In the genomic region with DNA sequence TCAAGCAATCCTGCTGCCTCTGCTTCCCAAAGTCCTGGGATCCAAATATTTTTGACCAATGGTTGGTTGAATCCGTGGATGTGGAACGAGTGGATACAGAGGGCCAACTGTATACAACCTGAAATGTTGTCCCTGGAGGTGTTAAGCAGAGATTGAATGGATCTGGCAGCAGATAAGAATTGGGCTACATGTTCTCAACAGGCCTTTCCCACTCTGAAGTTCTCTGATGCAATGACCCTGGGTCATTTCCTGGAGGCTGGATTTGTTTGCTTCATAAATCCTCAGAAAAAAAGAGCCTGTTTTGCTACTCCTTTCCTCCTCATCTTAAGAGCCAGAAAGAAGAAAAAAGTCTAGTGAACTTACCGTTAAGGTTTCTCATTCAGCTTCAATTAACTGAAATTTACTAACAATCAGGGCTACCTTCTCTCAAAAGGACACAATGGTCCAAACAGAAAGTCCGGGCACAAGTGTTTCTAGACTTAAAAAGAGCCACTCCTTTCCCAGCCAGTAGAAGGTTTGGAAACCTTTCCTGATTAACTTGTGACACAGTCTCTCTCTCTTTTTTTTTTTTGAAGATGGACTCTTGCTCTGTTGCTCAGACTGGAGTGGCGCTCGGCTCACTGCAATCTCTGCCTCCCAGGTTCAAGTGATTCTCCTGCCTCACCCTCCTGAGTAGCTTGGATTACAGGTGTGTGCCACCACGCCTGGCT, we compare ENCODE assay signal across 10 cellular contexts. TPM values are rescaled to one million over a fixed set of nuclear protein-coding genes. Genes with fewer than 3 reads are reported as not detected.
DNase-seq lines count a peak whose midpoint lies in the region; ATAC-seq, FAIRE-seq and TF ChIP-seq lines count a peak whose summit lies in the region.
"Had no signal": no experiment of that assay in that cellular context is flagged by ENCODE, and none has a peak within 500 bp of the region (broad histone marks: within the 10 kb centered on the region; RNA-seq: fewer than 3 reads in every experiment).

No MANE protein-coding gene starts in this region.

- peak in 2 of 8 donors; percentile 34 to 41 for ATAC-seq in heart right ventricle
- no peak for ATAC-seq in left ventricle myocardium superior
- ATAC-seq in upper lobe of left lung (ENCODE audit: low FRiP score in 2 of 2): peak in 1 of 2 donors; percentile 39
- no peak for ATAC-seq in HG03095 (IDR thresholded peaks at IDR 0.05; ENCODE audit: unreplicated experiment)
- no peak for ATAC-seq in GM21367 (IDR thresholded peaks at IDR 0.05; ENCODE audit: unreplicated experiment)

- 73 to 83% methylated on average over 7 of the region's 7 CpGs for WGBS in heart right ventricle, 2 donors
- 56 to 67% methylated on average over 7 of the region's 7 CpGs for WGBS in upper lobe of left lung, 2 donors

- TF ChIP-seq POLR2A in upper lobe of left lung (IDR thresholded peaks at IDR 0.05): no peak

- peak in 1 of 4 donors; percentile 72 for TF ChIP-seq EP300 in upper lobe of left lung (IDR thresholded peaks at IDR 0.05)

- H3K9ac ChIP-seq in astrocyte (ENCODE audit: low read length): no peak overlapping the region

- H3K27me3 ChIP-seq in heart right ventricle (no peaks in the 10 kb centered on the region), astrocyte (ENCODE audit: insufficient read depth, low read length) (no peaks in the 10 kb centered on the region), upper lobe of left lung (no peaks in the 10 kb centered on the region)
- H3K27me3 ChIP-seq: BE2C had no signal

- DNase-seq in heart right ventricle (no peak), left ventricle myocardium superior (no peak), astrocyte (ENCODE audit: low read depth) (no peak), left kidney (ENCODE audit: low read depth, low spot score) (peak; percentile 68), upper lobe of left lung (peak in 1 of 2 donors; percentile 64), SKM-1 (lab: John Stamatoyannopoulos, UW; ENCODE audit: unreplicated experiment) (no peak)
- DNase-seq: BE2C, NCI-H1436 had no signal

- H3K4me1 ChIP-seq in heart right ventricle: peaks cover 3 to 93% (median 75%) of the 10 kb centered on the region in 9 donors
- peaks cover 12% of the 10 kb centered on the region for H3K4me1 ChIP-seq in astrocyte (ENCODE audit: insufficient read depth, low read length)
- peaks cover 57 to 83% (median 67%) of the 10 kb centered on the region in 4 donors for H3K4me1 ChIP-seq in upper lobe of left lung
- H3K4me1 ChIP-seq: BE2C had no signal

- H3K79me2 ChIP-seq in astrocyte (ENCODE audit: insufficient read depth, low read length): peaks cover 8% of the 10 kb centered on the region

- no peak overlapping the region for H3K4me3 Mint-ChIP-seq in astrocyte (ENCODE audit: unreplicated experiment)

- H4K20me1 ChIP-seq in astrocyte (ENCODE audit: insufficient read depth, low read length): peaks cover 11% of the 10 kb centered on the region

- H3K27ac ChIP-seq in heart right ventricle (peak overlapping the region in 6 of 10 donors; percentile 11 to 84 (median 44)), astrocyte (ENCODE audit: low read depth, low read length) (no peak overlapping the region), upper lobe of left lung (peak overlapping the region; percentile 71 to 88 (median 78))

- no peaks in the 10 kb centered on the region for H3K9me3 Mint-ChIP-seq in astrocyte (ENCODE audit: unreplicated experiment)

- H3K27me3 Mint-ChIP-seq in astrocyte (ENCODE audit: low read depth, unreplicated experiment): no peaks in the 10 kb centered on the region

- peak overlapping the region; percentile 66 for H3K27ac Mint-ChIP-seq in astrocyte (ENCODE audit: unreplicated experiment)

- no peaks in the 10 kb centered on the region for H3K36me3 ChIP-seq in heart right ventricle
- no peaks in the 10 kb centered on the region for H3K36me3 ChIP-seq in astrocyte (ENCODE audit: insufficient read depth, low read length)
- no peaks in the 10 kb centered on the region for H3K36me3 ChIP-seq in upper lobe of left lung
- H3K36me3 ChIP-seq: BE2C had no signal

- H3K4me2 ChIP-seq in astrocyte (ENCODE audit: low read length): no peak overlapping the region

- no peak overlapping the region for H2AFZ ChIP-seq in astrocyte (ENCODE audit: low read depth, low read length)

- no peaks in the 10 kb centered on the region for H3K36me3 Mint-ChIP-seq in astrocyte (ENCODE audit: low read depth, unreplicated experiment)

- H3K4me1 Mint-ChIP-seq in astrocyte (ENCODE audit: low read depth, unreplicated experiment): peaks cover 21% of the 10 kb centered on the region

- no peak for FAIRE-seq in astrocyte (lab: Jason Lieb, UNC)

- H3K9me3 ChIP-seq in heart right ventricle (no peaks in the 10 kb centered on the region), astrocyte (ENCODE audit: insufficient read depth, low read depth, low read length) (no peaks in the 10 kb centered on the region), upper lobe of left lung (no peaks in the 10 kb centered on the region)
- H3K9me3 ChIP-seq: BE2C had no signal

- no peak for TF ChIP-seq CTCF in heart right ventricle (IDR thresholded peaks at IDR 0.05)
- TF ChIP-seq CTCF in astrocyte (IDR thresholded peaks at IDR 0.05; ENCODE audit: insufficient read depth, low read depth, low read length): no peak
- TF ChIP-seq CTCF in upper lobe of left lung (IDR thresholded peaks at IDR 0.05): no peak

- no peak overlapping the region for H3K4me3 ChIP-seq in heart right ventricle
- no peak overlapping the region for H3K4me3 ChIP-seq in astrocyte (ENCODE audit: insufficient read depth, low read depth, low read length)
- no peak overlapping the region for H3K4me3 ChIP-seq in upper lobe of left lung

- intact Hi-C loops in heart right ventricle (cut with DNase I) (loop anchor here in 3 of 10 donors (5.0 kb wide), 2 partner anchors 38 to 43 kb away; no protein-coding TSS in a partner anchor), left ventricle myocardium superior (cut with micrococcal nuclease) (no loop called here)

RNA-seq across cellular contexts. Expression of a gene that starts 6.5 kb away (rescaled TPM):
- total RNA-seq in heart right ventricle (10 to 100 TPM; 12.8 to 26.1 (median 17.9) TPM), left ventricle myocardium superior (17.6 TPM), astrocyte (13.7 and 14.9 TPM in 2 replicates), upper lobe of left lung (10 to 100 TPM; 26.6 to 38.9 (median 30.0) TPM)
- polyA plus RNA-seq in heart right ventricle: 1 to 10 TPM; 6.6 to 7.4 TPM
